14 cellular contexts compared by ENCODE assay signal in genomic region chr13:113809934-113810333, GRCh38. TPM values are rescaled to one million over a fixed set of nuclear protein-coding genes. Genes with fewer than 3 reads are reported as not detected.
A peak's percentile ranks its signal among the peaks of the same experiment; 100 is the strongest.
DNase-seq lines count a peak whose midpoint lies in the region; ATAC-seq and TF ChIP-seq lines count a peak whose summit lies in the region.
"Had no signal": no experiment of that assay in that cellular context is flagged by ENCODE, and none has a peak within 500 bp of the region (broad histone marks: within the 10 kb centered on the region; RNA-seq: fewer than 3 reads in every experiment).

No MANE protein-coding gene starts in this region.

- H3K27ac ChIP-seq in RWPE1: peak overlapping the region; percentile 59
- H3K27ac ChIP-seq: GM23248 had no signal

- no peak for ATAC-seq in Right ventricle myocardium superior (ENCODE audit: poor library complexity)
- ATAC-seq in left cardiac atrium: no peak
- no peak for ATAC-seq in HG03354 (IDR thresholded peaks at IDR 0.05; ENCODE audit: poor library complexity, severe bottlenecking, unreplicated experiment)
- ATAC-seq: GM12878, HCT116 had no signal

- intact Hi-C loops in Right ventricle myocardium superior (cut with DNase I) (no loop called here), left cardiac atrium (cut with DNase I) (no loop called here)

- POLR2A ChIA-PET in RWPE1 (lab: Yijun Ruan, JAX; ENCODE audit: low non-redundant PET): no interaction called here

- DNase-seq in Right ventricle myocardium superior (peak; percentile 31), left cardiac atrium (no peak), NCI-H1694 (lab: John Stamatoyannopoulos, UW) (peak; percentile 46), RWPE1 (ENCODE audit: low spot score) (no peak), NK-92 (lab: John Stamatoyannopoulos, UW; ENCODE audit: unreplicated experiment) (no peak), anterior cingulate cortex (lab: John Stamatoyannopoulos, UW) (no peak)
- DNase-seq: Caco-2; CD8-positive, alpha-beta memory T cell; DMS79; GM23248 had no signal

- TF ChIP-seq CTCF in RWPE1 (conservative IDR thresholded peaks at IDR 0.05; ENCODE audit: low read depth): no peak

- CTCF ChIA-PET in RWPE1 (lab: Yijun Ruan, JAX): interaction anchor here (0.6 kb wide), 1 partner anchor 12 kb away, joined by 3 read pairs; no protein-coding TSS in a partner anchor

RNA-seq across cellular contexts. Expression of gene TMEM255B, which starts 50.9 kb away (rescaled TPM):
- total RNA-seq in Right ventricle myocardium superior: 6.9 TPM
- 10 to 100 TPM; 10.5 to 14.1 TPM for total RNA-seq in left cardiac atrium
- total RNA-seq: G401, GM23248 had no signal

RNA-seq across cellular contexts. Expression of gene GAS6, which starts 53.9 kb away (rescaled TPM):
- 181 TPM for total RNA-seq in Right ventricle myocardium superior
- 100 to 1,000 TPM; 165 to 175 TPM for total RNA-seq in left cardiac atrium

Comparison
In these comparisons a context has a peak if more than half of its experiments do, and no peak if none do; other contexts are left out.
1. DNase-seq: peak in Right ventricle myocardium superior (single experiment) and NCI-H1694 (single experiment); none in left cardiac atrium (single experiment), RWPE1 (single experiment), NK-92 (single experiment) and anterior cingulate cortex (0 of 58).